ENCODE assay signal across 23 cellular contexts in the genomic region with DNA sequence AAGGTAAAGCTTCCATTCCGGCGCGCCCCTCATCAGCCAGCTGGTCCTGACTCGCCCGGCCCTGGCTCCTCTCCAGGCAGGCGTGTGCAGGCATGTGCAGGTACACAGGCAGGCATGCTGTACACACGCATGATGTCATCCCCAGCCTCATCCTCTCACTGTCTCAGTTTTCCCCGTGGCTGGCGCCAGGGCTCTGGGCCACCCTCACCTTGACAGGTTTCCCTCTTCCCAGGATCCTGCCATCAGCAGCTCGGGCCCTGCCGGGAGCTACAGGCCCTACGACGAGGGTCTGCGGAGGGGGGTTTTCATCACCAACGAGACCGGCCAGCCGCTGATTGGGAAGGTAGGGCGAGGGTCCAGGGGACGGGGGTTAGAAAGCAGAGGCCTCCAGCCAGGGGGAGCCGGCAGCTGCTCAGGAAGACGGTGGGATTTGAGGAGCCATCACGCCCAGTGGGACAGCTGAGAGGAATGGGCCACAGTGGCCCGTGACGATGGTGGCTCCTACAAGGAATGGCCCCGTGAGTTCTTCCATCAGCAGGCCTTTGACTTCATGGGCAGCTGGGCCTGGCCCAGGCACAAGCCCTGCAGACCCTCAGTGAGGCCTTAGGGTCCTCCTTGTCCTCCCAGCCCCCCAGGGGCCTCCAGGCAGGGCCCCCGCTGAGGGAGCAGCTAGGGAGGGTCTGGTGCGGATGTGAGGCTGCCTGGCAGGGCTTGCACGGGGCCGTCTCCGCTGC. TPM values are rescaled to one million over a fixed set of nuclear protein-coding genes. Genes with fewer than 3 reads are reported as not detected.
A peak's percentile ranks its signal among the peaks of the same experiment; 100 is the strongest.
DNase-seq lines count a peak whose midpoint lies in the region; ATAC-seq, FAIRE-seq and TF ChIP-seq lines count a peak whose summit lies in the region.
"Had no signal": no experiment of that assay in that cellular context is flagged by ENCODE, and none has a peak within 500 bp of the region (broad histone marks: within the 10 kb centered on the region; RNA-seq: fewer than 3 reads in every experiment).

No MANE protein-coding gene starts in this region.

- H4K20me1 ChIP-seq in SK-N-SH (ENCODE audit: insufficient read depth), result no peaks in the 10 kb centered on the region

- no peaks in the 10 kb centered on the region for H3K79me2 ChIP-seq in SK-N-SH (ENCODE audit: insufficient read depth)

- ATAC-seq in SK-N-SH treated with all-trans-retinoic acid at 6 μM for 48 hours (no peak), esophagus mucosa (peak; percentile 85)
- ATAC-seq: CD8-positive, alpha-beta T cell; right lobe of liver had no signal

- H3F3A ChIP-seq in SK-N-SH (replicated peaks; ENCODE audit: insufficient read depth), result peaks cover 10% of the 10 kb centered on the region

- peak; percentile 44 for DNase-seq in SK-N-SH
- peak; percentile 93 for DNase-seq in NCI-H2171 treated with DMSO at 0.1 percent for 48 hours (lab: John Stamatoyannopoulos, UW)
- no peak for DNase-seq in HTR-8/SVneo (ENCODE audit: insufficient read length, low spot score)
- DNase-seq in COR-L47 (lab: John Stamatoyannopoulos, UW), result no peak
- no peak for DNase-seq in NK-92 (lab: John Stamatoyannopoulos, UW; ENCODE audit: unreplicated experiment)
- DNase-seq: ACHN; activated naive CD4-positive, alpha-beta T cell; CD8-positive, alpha-beta T cell; dermis blood vessel endothelial cell; esophagus squamous epithelium; kidney glomerular epithelial cell; MV-4-11; NCI-H524 treated with DMSO at 0.1 percent for 48 hours; stimulated activated CD4-positive, alpha-beta T cell treated with anti-CD3 and anti-CD28 coated beads, Interleukin-4, amount 100 ng/mL, for 24 hours; transverse colon had no signal

- H3K27ac ChIP-seq in SK-N-SH (ENCODE audit: low read depth in 2 of 2, low read length in 1 of 2), result no peak overlapping the region
- H3K27ac ChIP-seq in thymus (ENCODE audit: low read depth), result peak overlapping the region; percentile 25
- H3K27ac ChIP-seq: neutrophil, right lobe of liver, transverse colon had no signal

- TF ChIP-seq EP300 in SK-N-SH (IDR thresholded peaks at IDR 0.05; ENCODE audit: borderline replicate concordance in 1 of 2, low read depth in 1 of 2, low read length in 1 of 2), result no peak

- H3K4me3 ChIP-seq in SK-N-SH (ENCODE audit: low read depth in 2 of 2, low read length in 1 of 2), result no peak overlapping the region
- no peak overlapping the region for H3K4me3 ChIP-seq in thymus (ENCODE audit: low read length)
- H3K4me3 ChIP-seq: esophagus squamous epithelium, HAP-1, right lobe of liver, transverse colon had no signal

- TF ChIP-seq CTCF in SK-N-SH (IDR thresholded peaks at IDR 0.05), result no peak

- no peak for FAIRE-seq in HTR-8/SVneo (lab: Jason Lieb, UNC)
- FAIRE-seq: astrocyte had no signal

- H3K4me2 ChIP-seq in SK-N-SH, result no peak overlapping the region

- WGBS in SK-N-SH (ENCODE audit: low lambda C conversion rate), result 95% methylated on average over 23 of the region's 30 CpGs
- WGBS in thymus, result 93% methylated on average over 30 of the region's 30 CpGs

- TF ChIP-seq RAD21 in SK-N-SH (IDR thresholded peaks at IDR 0.05; ENCODE audit: low read length), result no peak

- H3K36me3 ChIP-seq in SK-N-SH (replicated peaks in 1 of 2; ENCODE audit: control insufficient read depth in 1 of 2, insufficient read depth in 2 of 2, low read length in 1 of 2) (peaks cover 0 to 12% of the 10 kb centered on the region in 2 experiments), thymus (ENCODE audit: control insufficient read depth, insufficient read depth) (no peaks in the 10 kb centered on the region)
- H3K36me3 ChIP-seq: HAP-1, neutrophil, right lobe of liver, transverse colon had no signal

- no peak overlapping the region for H2AFZ ChIP-seq in SK-N-SH (ENCODE audit: low read depth)

- H3K27me3 ChIP-seq in SK-N-SH (ENCODE audit: insufficient read depth), result no peaks in the 10 kb centered on the region
- no peaks in the 10 kb centered on the region for H3K27me3 ChIP-seq in thymus (ENCODE audit: control insufficient read depth, insufficient read depth)
- H3K27me3 ChIP-seq: esophagus squamous epithelium, neutrophil, right lobe of liver, transverse colon had no signal

- H3K4me1 ChIP-seq in SK-N-SH (ENCODE audit: control insufficient read depth in 1 of 2, insufficient read depth in 2 of 2, low read depth in 1 of 2, low read length in 1 of 2) (no peaks in the 10 kb centered on the region; a peak in 1 of 4 replicates), thymus (ENCODE audit: control insufficient read depth, insufficient read depth, low read length) (no peaks in the 10 kb centered on the region)
- H3K4me1 ChIP-seq: HAP-1, right lobe of liver, transverse colon had no signal

- no peak overlapping the region for H3K9ac ChIP-seq in SK-N-SH

- CTCF ChIA-PET in SK-N-SH (lab: Yijun Ruan, JAX), result interaction anchor here (1.3 to 2.7 kb wide), 4 partner anchors 9 to 27 kb away, joined by 3 to 16 read pairs (median 6); partner anchors contain the start of gene GAA

- H3K9me2 ChIP-seq in SK-N-SH, result no peaks in the 10 kb centered on the region

- POLR2A ChIA-PET in SK-N-SH (lab: Yijun Ruan, JAX), result no interaction called here

- H3K9me3 ChIP-seq in SK-N-SH, result no peaks in the 10 kb centered on the region
- H3K9me3 ChIP-seq in thymus (ENCODE audit: control insufficient read depth), result no peaks in the 10 kb centered on the region
- H3K9me3 ChIP-seq: esophagus squamous epithelium, neutrophil, right lobe of liver, transverse colon had no signal

TF ChIP-seq in SK-N-SH, 30 proteins besides CTCF, POLR2A, EP300 and RAD21 (continues in another document):
- TF ChIP-seq, protein P1, sequence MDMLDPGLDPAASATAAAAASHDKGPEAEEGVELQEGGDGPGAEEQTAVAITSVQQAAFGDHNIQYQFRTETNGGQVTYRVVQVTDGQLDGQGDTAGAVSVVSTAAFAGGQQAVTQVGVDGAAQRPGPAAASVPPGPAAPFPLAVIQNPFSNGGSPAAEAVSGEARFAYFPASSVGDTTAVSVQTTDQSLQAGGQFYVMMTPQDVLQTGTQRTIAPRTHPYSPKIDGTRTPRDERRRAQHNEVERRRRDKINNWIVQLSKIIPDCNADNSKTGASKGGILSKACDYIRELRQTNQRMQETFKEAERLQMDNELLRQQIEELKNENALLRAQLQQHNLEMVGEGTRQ (IDR thresholded peaks at IDR 0.05; ENCODE audit: borderline replicate concordance, low read depth, low read length), result no peak
- TF ChIP-seq SMC3 (IDR thresholded peaks at IDR 0.05; ENCODE audit: low read depth, low read length) (no peak), MEF2A (IDR thresholded peaks at IDR 0.05; ENCODE audit: borderline replicate concordance, low read depth) (no peak)
- TF ChIP-seq, protein P2, sequence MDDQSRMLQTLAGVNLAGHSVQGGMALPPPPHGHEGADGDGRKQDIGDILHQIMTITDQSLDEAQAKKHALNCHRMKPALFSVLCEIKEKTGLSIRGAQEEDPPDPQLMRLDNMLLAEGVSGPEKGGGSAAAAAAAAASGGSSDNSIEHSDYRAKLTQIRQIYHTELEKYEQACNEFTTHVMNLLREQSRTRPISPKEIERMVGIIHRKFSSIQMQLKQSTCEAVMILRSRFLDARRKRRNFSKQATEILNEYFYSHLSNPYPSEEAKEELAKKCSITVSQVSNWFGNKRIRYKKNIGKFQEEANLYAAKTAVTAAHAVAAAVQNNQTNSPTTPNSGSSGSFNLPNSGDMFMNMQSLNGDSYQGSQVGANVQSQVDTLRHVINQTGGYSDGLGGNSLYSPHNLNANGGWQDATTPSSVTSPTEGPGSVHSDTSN (IDR thresholded peaks at IDR 0.05), result no peak
- TF ChIP-seq, protein P3, sequence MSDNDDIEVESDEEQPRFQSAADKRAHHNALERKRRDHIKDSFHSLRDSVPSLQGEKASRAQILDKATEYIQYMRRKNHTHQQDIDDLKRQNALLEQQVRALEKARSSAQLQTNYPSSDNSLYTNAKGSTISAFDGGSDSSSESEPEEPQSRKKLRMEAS (IDR thresholded peaks at IDR 0.05; ENCODE audit: low read depth), result no peak

TF ChIP-seq in SK-N-SH treated with all-trans-retinoic acid at 6 μM for 48 hours, 23 proteins besides CTCF, POLR2A, EP300 and RAD21:
- TF ChIP-seq ZNF565 (CRISPR knock-in tag; conservative IDR thresholded peaks at IDR 0.05; ENCODE audit: low read depth), result no peak
- TF ChIP-seq TOX (CRISPR knock-in tag; IDR thresholded peaks at IDR 0.05; ENCODE audit: borderline replicate concordance), result no peak
- no peak for TF ChIP-seq RARB (CRISPR knock-in tag; IDR thresholded peaks at IDR 0.05)

RNA-seq across cellular contexts. Expression of gene GAA, which starts 8.5 kb away (rescaled TPM):
- polyA plus RNA-seq in SK-N-SH (2012; rRNA removed) (19.5 and 27.3 TPM in 2 replicates), thymus (56.4 TPM)
- polyA plus RNA-seq in SK-N-SH (2012; cell fraction: cytosol; rRNA removed), result 14.3 and 26.4 TPM in 2 replicates
- 132 and 175 TPM in 2 replicates for polyA plus RNA-seq in SK-N-SH (2012; cell fraction: nucleus; rRNA removed)
- 13.2 TPM for total RNA-seq in esophagus mucosa

RNA-seq across cellular contexts. Expression of gene EIF4A3, which starts 37.0 kb away (rescaled TPM):
- polyA plus RNA-seq in SK-N-SH (2012; rRNA removed) (173 and 335 TPM in 2 replicates), thymus (76.3 TPM)
- polyA plus RNA-seq in SK-N-SH (2012; cell fraction: cytosol; rRNA removed), result 154 and 176 TPM in 2 replicates
- 201 and 247 TPM in 2 replicates for polyA plus RNA-seq in SK-N-SH (2012; cell fraction: nucleus; rRNA removed)
- 93.3 TPM for total RNA-seq in esophagus mucosa

RNA-seq across cellular contexts. Expression of gene CARD14, which starts 60.0 kb away (rescaled TPM):
- polyA plus RNA-seq in SK-N-SH (2012; rRNA removed), result 0.05 TPM in 1 of 2 replicates, not detected in the other
- polyA plus RNA-seq in SK-N-SH (2012; cell fraction: cytosol; rRNA removed), result not detected in 2 replicates
- 0.13 and 0.19 TPM in 2 replicates for polyA plus RNA-seq in SK-N-SH (2012; cell fraction: nucleus; rRNA removed)
- 23.8 TPM for total RNA-seq in esophagus mucosa
- polyA plus RNA-seq in thymus, result 1.7 TPM
- total RNA-seq: astrocyte; CD8-positive, alpha-beta T cell had no signal
- polyA plus RNA-seq: IgD-negative memory B cell had no signal

Comparison
In these comparisons a context has a peak if more than half of its experiments do, and no peak if none do; other contexts are left out.
1. DNase-seq: peak in SK-N-SH (single experiment) and NCI-H2171 treated with DMSO at 0.1 percent for 48 hours (single experiment); none in HTR-8/SVneo (single experiment), COR-L47 (single experiment) and NK-92 (single experiment).